14 cellular contexts compared by ENCODE assay signal in the genomic region with DNA sequence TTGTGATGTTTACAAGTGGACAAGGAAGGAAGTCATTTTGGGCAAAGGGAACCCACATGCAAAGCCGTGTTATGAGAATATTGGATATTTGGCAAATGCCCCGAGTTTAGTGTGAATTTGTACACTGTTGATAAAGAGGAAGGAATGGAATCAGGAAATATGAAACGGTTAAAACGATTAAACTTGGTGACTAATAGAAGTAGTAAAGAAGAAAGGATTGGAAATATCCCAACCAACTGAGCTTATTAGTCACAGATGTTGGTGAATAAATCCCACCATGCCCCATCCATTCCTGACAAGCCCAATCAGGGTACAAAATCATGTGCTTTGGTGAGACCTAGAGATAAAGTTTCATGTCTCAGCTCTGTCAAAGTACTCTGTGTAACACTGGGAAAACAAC. TPM values are rescaled to one million over a fixed set of nuclear protein-coding genes. Genes with fewer than 3 reads are reported as not detected.
DNase-seq lines count a peak whose midpoint lies in the region; ATAC-seq and TF ChIP-seq lines count a peak whose summit lies in the region.
"Had no signal": no experiment of that assay in that cellular context is flagged by ENCODE, and none has a peak within 500 bp of the region (broad histone marks: within the 10 kb centered on the region; RNA-seq: fewer than 3 reads in every experiment).

No MANE protein-coding gene starts in this region.

- H3K27me3 ChIP-seq in RWPE2 (ENCODE audit: insufficient read depth, poor library complexity, severe bottlenecking) (no peaks in the 10 kb centered on the region), subcutaneous abdominal adipose tissue (ENCODE audit: control insufficient read depth in 5 of 5, insufficient read depth in 4 of 5, low read length in 5 of 5) (no peaks in the 10 kb centered on the region), lower lobe of right lung (ENCODE audit: low read depth) (no peaks in the 10 kb centered on the region)
- H3K27me3 ChIP-seq: stomach had no signal

- TF ChIP-seq CTCF in RWPE2 (IDR thresholded peaks at IDR 0.05; ENCODE audit: poor library complexity, severe bottlenecking) = no peak
- no peak for TF ChIP-seq CTCF in lower lobe of right lung (IDR thresholded peaks at IDR 0.05)

- H3K4me3 ChIP-seq in RWPE2 (ENCODE audit: severe bottlenecking) (no peak overlapping the region), subcutaneous abdominal adipose tissue (ENCODE audit: low read depth in 1 of 5, low read length in 5 of 5) (no peak overlapping the region), lower lobe of right lung (no peak overlapping the region)
- H3K4me3 ChIP-seq: stomach had no signal

- peak; percentile 71 for ATAC-seq in RWPE2 (ENCODE audit: low read depth)
- ATAC-seq in HG02610 (IDR thresholded peaks at IDR 0.05; ENCODE audit: unreplicated experiment) = no peak
- no peak for ATAC-seq in lower lobe of right lung

- DNase-seq in NOMO-1 treated with DMSO at 0.1 percent for 48 hours (lab: John Stamatoyannopoulos, UW; ENCODE audit: unreplicated experiment) = peak; percentile 58
- DNase-seq in NOMO-1 treated with dmso at 0.1 percent for 144 hours (lab: John Stamatoyannopoulos, UW; ENCODE audit: unreplicated experiment) = no peak
- DNase-seq in RWPE2 (ENCODE audit: low spot score) = no peak
- peak; percentile 88 for DNase-seq in fibroblast of peridontal ligament (ENCODE audit: extremely low read depth)
- DNase-seq in NCI-H526 (lab: John Stamatoyannopoulos, UW) = no peak
- no peak for DNase-seq in lower lobe of right lung
- DNase-seq: 8988T; activated T-cell treated with anti-CD3 and anti-CD28 coated beads, Interleukin-2, amount 50 U/mL, for 48 hours; central memory CD4-positive, alpha-beta T cell; hippocampal formation; NCI-H1048; stomach had no signal

- peak overlapping the region in 1 of 5 donors; percentile 44 for H3K9ac ChIP-seq in subcutaneous abdominal adipose tissue (ENCODE audit: low read length in 5 of 5)

- H3K27ac ChIP-seq in RWPE2 (ENCODE audit: poor library complexity, severe bottlenecking) (peak overlapping the region; percentile 60), subcutaneous abdominal adipose tissue (ENCODE audit: low read depth, low read length) (peak overlapping the region; percentile 95), lower lobe of right lung (no peak overlapping the region)

- no peaks in the 10 kb centered on the region for H3K9me3 ChIP-seq in RWPE2 (ENCODE audit: severe bottlenecking)
- no peaks in the 10 kb centered on the region for H3K9me3 ChIP-seq in subcutaneous abdominal adipose tissue (ENCODE audit: control insufficient read depth in 5 of 5, low read length in 5 of 5)
- no peaks in the 10 kb centered on the region for H3K9me3 ChIP-seq in lower lobe of right lung
- H3K9me3 ChIP-seq: stomach had no signal

- H3K4me1 ChIP-seq in RWPE2 (ENCODE audit: insufficient read depth, poor library complexity, severe bottlenecking) (peaks cover 38% of the 10 kb centered on the region), subcutaneous abdominal adipose tissue (ENCODE audit: control insufficient read depth in 5 of 5, insufficient read depth in 5 of 5, low read length in 5 of 5) (peaks cover 0 to 48% (median 34%) of the 10 kb centered on the region in 5 donors), lower lobe of right lung (peaks cover 16% of the 10 kb centered on the region)

- H3K36me3 ChIP-seq in RWPE2 (ENCODE audit: low read depth) (no peaks in the 10 kb centered on the region), subcutaneous abdominal adipose tissue (ENCODE audit: control insufficient read depth in 5 of 5, insufficient read depth in 5 of 5, low read length in 5 of 5) (no peaks in the 10 kb centered on the region), lower lobe of right lung (no peaks in the 10 kb centered on the region)
- H3K36me3 ChIP-seq: stomach had no signal

- intact Hi-C loops in lower lobe of right lung (cut with DNase I) = no loop called here

RNA-seq across cellular contexts. Expression of a gene that starts 22.0 kb away (rescaled TPM):
- 28.7 TPM for total RNA-seq in lower lobe of right lung

Comparison
In these comparisons a context has a peak if more than half of its experiments do, and no peak if none do; other contexts are left out.
1. DNase-seq: peak in NOMO-1 treated with DMSO at 0.1 percent for 48 hours (single experiment) and fibroblast of peridontal ligament (single experiment); none in NOMO-1 treated with dmso at 0.1 percent for 144 hours (single experiment), RWPE2 (single experiment), NCI-H526 (0 of 2) and lower lobe of right lung (single experiment).